ENCODE assay signal across 23 cellular contexts in the genomic region with DNA sequence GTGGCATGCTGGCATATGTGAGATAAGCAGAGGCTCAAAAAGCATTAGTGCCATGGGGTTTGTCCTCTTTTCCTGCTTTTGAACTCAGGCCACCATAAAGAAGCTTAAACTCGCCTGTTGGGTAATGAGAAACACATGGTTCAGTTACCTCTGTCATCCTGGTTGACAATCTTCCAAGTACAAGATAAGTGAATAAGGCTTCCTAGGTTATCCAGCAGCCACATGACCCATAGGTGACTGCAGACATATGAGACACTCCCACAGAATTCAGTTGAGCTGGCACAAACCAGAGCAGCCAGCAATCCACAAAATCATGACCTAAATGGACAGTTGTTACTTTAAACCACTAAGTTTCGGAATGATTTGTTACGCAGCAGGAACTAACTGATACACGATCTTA.
"Had no signal": no experiment of that assay in that cellular context is flagged by ENCODE, and none has a peak within 500 bp of the region (broad histone marks: within the 10 kb centered on the region; RNA-seq: fewer than 3 reads in every experiment).

No MANE protein-coding gene starts in this region.

- FAIRE-seq: colon, keratinocyte, pancreas had no signal

- H3K9ac ChIP-seq: neural progenitor cell had no signal

- ATAC-seq: effector memory CD8-positive, alpha-beta T cell; foreskin keratinocyte; left cardiac atrium; lower lobe of right lung; natural killer cell treated with Interleukin-12 subunit alpha and Interleukin-12 subunit beta and Interleukin-15 and Interleukin-18, amount 100 ng/mL, for 72 hours; pancreas; right cardiac atrium had no signal

- H3K27me3 Mint-ChIP-seq: memory B cell; stimulated activated naive CD8-positive, alpha-beta T cell treated with anti-CD3 and anti-CD28 coated beads, Interleukin-15, Interleukin-2, amounts not matched to agents 100 ng/mL and 50 ng/mL, for 24 hours had no signal

- H3K36me3 Mint-ChIP-seq: natural killer cell treated with Interleukin-12 subunit alpha and Interleukin-12 subunit beta and Interleukin-15 and Interleukin-18, amount 100 ng/mL, for 72 hours; neural progenitor cell had no signal

- H3K4me3 ChIP-seq: esophagus squamous epithelium, left ventricle myocardium inferior, lower lobe of right lung, neural progenitor cell, pancreas, smooth muscle cell, tibial artery had no signal

- H3K4me2 ChIP-seq: neural progenitor cell, smooth muscle cell had no signal

- H3K27ac Mint-ChIP-seq: dendritic cell treated with granulocyte-macrophage colony-stimulating factor and Interleukin-4, amounts not matched to agents 40 ng/mL and 50 ng/mL, for 4 days; effector memory CD8-positive, alpha-beta T cell; immature natural killer cell; memory B cell; natural killer cell treated with Interleukin-12 subunit alpha and Interleukin-12 subunit beta and Interleukin-15 and Interleukin-18, amount 100 ng/mL, for 72 hours; neural progenitor cell; progenitor cell of endocrine pancreas; stimulated activated naive CD8-positive, alpha-beta T cell treated with anti-CD3 and anti-CD28 coated beads, Interleukin-15, Interleukin-2, amounts not matched to agents 100 ng/mL and 50 ng/mL, for 24 hours had no signal

- H3K9me3 ChIP-seq: esophagus squamous epithelium, lower lobe of right lung, pancreas had no signal

- H3K27ac ChIP-seq: epithelial cell of prostate, esophagus squamous epithelium, foreskin keratinocyte, left ventricle myocardium inferior, lower lobe of right lung, neural progenitor cell, pancreas, tibial artery had no signal

- H3K4me3 Mint-ChIP-seq: dendritic cell treated with granulocyte-macrophage colony-stimulating factor and Interleukin-4, amounts not matched to agents 40 ng/mL and 50 ng/mL, for 4 days; effector memory CD8-positive, alpha-beta T cell; immature natural killer cell; memory B cell; natural killer cell treated with Interleukin-12 subunit alpha and Interleukin-12 subunit beta and Interleukin-15 and Interleukin-18, amount 100 ng/mL, for 72 hours; neural progenitor cell; stimulated activated naive CD8-positive, alpha-beta T cell treated with anti-CD3 and anti-CD28 coated beads, Interleukin-15, Interleukin-2, amounts not matched to agents 100 ng/mL and 50 ng/mL, for 24 hours had no signal

- H3K27me3 ChIP-seq: esophagus squamous epithelium, foreskin keratinocyte, neural progenitor cell, pancreas, tibial artery had no signal

- H3K36me3 ChIP-seq: esophagus squamous epithelium, left ventricle myocardium inferior, lower lobe of right lung, neural progenitor cell, pancreas, tibial artery had no signal

- H3K9me3 Mint-ChIP-seq: dendritic cell treated with granulocyte-macrophage colony-stimulating factor and Interleukin-4, amounts not matched to agents 40 ng/mL and 50 ng/mL, for 4 days; effector memory CD8-positive, alpha-beta T cell; natural killer cell treated with Interleukin-12 subunit alpha and Interleukin-12 subunit beta and Interleukin-15 and Interleukin-18, amount 100 ng/mL, for 72 hours had no signal

- DNase-seq: effector memory CD8-positive, alpha-beta T cell; esophagus squamous epithelium; foreskin keratinocyte; immature natural killer cell; left cardiac atrium; left ventricle myocardium inferior; lower lobe of right lung; midbrain; nucleus accumbens; pancreas; right cardiac atrium; stimulated activated CD4-positive, alpha-beta T cell treated with anti-CD3 and anti-CD28 coated beads, Interleukin-2, amount 100 ng/mL, for 48 hours; tibial artery had no signal

- H3K4me1 ChIP-seq: esophagus squamous epithelium, left ventricle myocardium inferior, lower lobe of right lung, neural progenitor cell, pancreas, tibial artery had no signal

- H3K4me1 Mint-ChIP-seq: immature natural killer cell, neural progenitor cell had no signal

- H2AFZ ChIP-seq: neural progenitor cell had no signal
